Comparison of ENCODE assay signal across 10 cellular contexts in the genomic region with DNA sequence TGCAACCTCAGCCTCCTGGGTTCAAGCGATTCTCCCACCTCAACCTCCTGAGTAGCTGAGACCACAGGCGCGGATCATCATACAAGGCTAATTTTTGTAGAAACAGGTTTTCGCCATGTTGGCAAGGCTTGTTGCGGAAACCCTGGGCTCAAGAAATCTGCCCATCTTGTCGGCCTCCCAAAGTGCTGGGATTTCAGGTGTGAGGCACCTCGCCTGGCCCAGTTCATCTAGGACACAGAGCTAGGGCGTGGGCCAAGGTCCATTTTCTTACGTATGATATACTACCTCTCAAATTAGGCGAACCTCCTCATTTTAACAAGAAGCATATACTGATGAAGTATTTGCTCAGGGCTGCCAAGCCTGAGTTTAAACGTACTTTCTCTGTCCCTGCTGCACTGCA. TPM values are rescaled to one million over a fixed set of nuclear protein-coding genes. Genes with fewer than 3 reads are reported as not detected.
DNase-seq lines count a peak whose midpoint lies in the region; ATAC-seq, FAIRE-seq and TF ChIP-seq lines count a peak whose summit lies in the region.
"Had no signal": no experiment of that assay in that cellular context is flagged by ENCODE, and none has a peak within 500 bp of the region (broad histone marks: within the 10 kb centered on the region; RNA-seq: fewer than 3 reads in every experiment).

No MANE protein-coding gene starts in this region.

- ATAC-seq in A549: no peak
- no peak for ATAC-seq in GM19452 (IDR thresholded peaks at IDR 0.05; ENCODE audit: unreplicated experiment)
- ATAC-seq in esophagus mucosa: no peak
- ATAC-seq in GM19467 (IDR thresholded peaks at IDR 0.05; ENCODE audit: unreplicated experiment): no peak

- CTCF ChIA-PET in A549 (lab: Yijun Ruan, JAX): no interaction called here

- peak overlapping the region; percentile 64 for H3K4me3 ChIP-seq in A549
- peak overlapping the region; percentile 3; the same call in 1 of the 2 replicates for H3K4me3 ChIP-seq in H7 (ENCODE audit: insufficient read depth, low read depth, low read length)
- H3K4me3 ChIP-seq in iPS-18c (ENCODE audit: insufficient read depth, low read depth, low read length): peak overlapping the region; percentile 88

- no peak for TF ChIP-seq EP300 in A549 (IDR thresholded peaks at IDR 0.05)

- H3K27ac ChIP-seq in A549: peak overlapping the region; percentile 86 to 96; a peak in 4 of 6 replicates

- H3K36me3 Mint-ChIP-seq in activated naive CD4-positive, alpha-beta T cell treated with anti-CD3 and anti-CD28 coated beads, Interleukin-2, amount 50 U/mL, for 24 hours: peaks cover 44% of the 10 kb centered on the region

- H3K27me3 ChIP-seq in H7 (ENCODE audit: control insufficient read depth, insufficient read depth, low read length): no peaks in the 10 kb centered on the region

- FAIRE-seq in A549 (lab: Jason Lieb, UNC): no peak
- FAIRE-seq: frontal cortex had no signal

- H3K4me2 ChIP-seq in A549: peak overlapping the region; percentile 82

- H3K4me1 Mint-ChIP-seq in activated naive CD4-positive, alpha-beta T cell treated with anti-CD3 and anti-CD28 coated beads, Interleukin-2, amount 50 U/mL, for 24 hours: peaks cover 52% of the 10 kb centered on the region

- H3K27ac Mint-ChIP-seq in activated naive CD4-positive, alpha-beta T cell treated with anti-CD3 and anti-CD28 coated beads, Interleukin-2, amount 50 U/mL, for 24 hours: peak overlapping the region; percentile 94

- TF ChIP-seq CTCF in A549 (IDR thresholded peaks at IDR 0.05): no peak

- no peaks in the 10 kb centered on the region for H3K9me3 ChIP-seq in A549
- H3K9me3 ChIP-seq in iPS-18c (ENCODE audit: control insufficient read depth, insufficient read depth, low read length): no peaks in the 10 kb centered on the region

- peak overlapping the region; percentile 94 for H3K4me3 Mint-ChIP-seq in activated naive CD4-positive, alpha-beta T cell treated with anti-CD3 and anti-CD28 coated beads, Interleukin-2, amount 50 U/mL, for 24 hours

- TF ChIP-seq POLR2A in A549 (IDR thresholded peaks at IDR 0.05; ENCODE audit: low read length): no peak

- H3K9me3 Mint-ChIP-seq in activated naive CD4-positive, alpha-beta T cell treated with anti-CD3 and anti-CD28 coated beads, Interleukin-2, amount 50 U/mL, for 24 hours: no peaks in the 10 kb centered on the region

- H3K4me1 ChIP-seq in A549: peaks cover 30% of the 10 kb centered on the region

- POLR2A ChIA-PET in A549 (lab: Yijun Ruan, JAX): no interaction called here

- DNase-seq in A549 (ENCODE audit: low read depth in 1 of 2, low spot score in 1 of 2): no peak
- DNase-seq in H7: no peak
- no peak for DNase-seq in H4 (ENCODE audit: low spot score)
- DNase-seq: DMS53 had no signal

- 72% methylated on average over 11 of the region's 11 CpGs for WGBS in A549 (ENCODE audit: missing lambda C conversion rate)

- TF ChIP-seq RAD21 in A549 (conservative IDR thresholded peaks at IDR 0.05 in 1 of 2, IDR thresholded peaks at IDR 0.05 in 1 of 2): no peak

- H3K27me3 Mint-ChIP-seq in activated naive CD4-positive, alpha-beta T cell treated with anti-CD3 and anti-CD28 coated beads, Interleukin-2, amount 50 U/mL, for 24 hours: no peaks in the 10 kb centered on the region

- peaks cover 16% of the 10 kb centered on the region for H3K36me3 ChIP-seq in H7 (replicated peaks; ENCODE audit: control insufficient read depth, insufficient read depth, low read length)

TF ChIP-seq in A549, 52 proteins besides CTCF, POLR2A, EP300 and RAD21 (continues in another document):
- TF ChIP-seq FOSL2 (IDR thresholded peaks at IDR 0.05): no peak
- TF ChIP-seq FOSL2 (CRISPR knock-in tag; IDR thresholded peaks at IDR 0.05): no peak
- no peak for TF ChIP-seq POLR2AphosphoS2 (conservative IDR thresholded peaks at IDR 0.05; ENCODE audit: low read length)
- TF ChIP-seq TP53 (CRISPR knock-in tag; IDR thresholded peaks at IDR 0.05): no peak
- no peak for TF ChIP-seq HOXB13 (CRISPR knock-in tag; IDR thresholded peaks at IDR 0.05; ENCODE audit: low read depth)
- TF ChIP-seq NPAS2 (CRISPR knock-in tag; IDR thresholded peaks at IDR 0.05; ENCODE audit: borderline replicate concordance): no peak
- TF ChIP-seq ZSCAN20 (CRISPR knock-in tag; IDR thresholded peaks at IDR 0.05): no peak
- TF ChIP-seq, protein P1, sequence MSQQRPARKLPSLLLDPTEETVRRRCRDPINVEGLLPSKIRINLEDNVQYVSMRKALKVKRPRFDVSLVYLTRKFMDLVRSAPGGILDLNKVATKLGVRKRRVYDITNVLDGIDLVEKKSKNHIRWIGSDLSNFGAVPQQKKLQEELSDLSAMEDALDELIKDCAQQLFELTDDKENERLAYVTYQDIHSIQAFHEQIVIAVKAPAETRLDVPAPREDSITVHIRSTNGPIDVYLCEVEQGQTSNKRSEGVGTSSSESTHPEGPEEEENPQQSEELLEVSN (IDR thresholded peaks at IDR 0.05; ENCODE audit: borderline replicate concordance, low read depth): no peak
- TF ChIP-seq PHF8 (IDR thresholded peaks at IDR 0.05; ENCODE audit: borderline replicate concordance, low read depth): no peak
- TF ChIP-seq, protein P2, sequence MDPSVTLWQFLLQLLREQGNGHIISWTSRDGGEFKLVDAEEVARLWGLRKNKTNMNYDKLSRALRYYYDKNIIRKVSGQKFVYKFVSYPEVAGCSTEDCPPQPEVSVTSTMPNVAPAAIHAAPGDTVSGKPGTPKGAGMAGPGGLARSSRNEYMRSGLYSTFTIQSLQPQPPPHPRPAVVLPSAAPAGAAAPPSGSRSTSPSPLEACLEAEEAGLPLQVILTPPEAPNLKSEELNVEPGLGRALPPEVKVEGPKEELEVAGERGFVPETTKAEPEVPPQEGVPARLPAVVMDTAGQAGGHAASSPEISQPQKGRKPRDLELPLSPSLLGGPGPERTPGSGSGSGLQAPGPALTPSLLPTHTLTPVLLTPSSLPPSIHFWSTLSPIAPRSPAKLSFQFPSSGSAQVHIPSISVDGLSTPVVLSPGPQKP (IDR thresholded peaks at IDR 0.05; ENCODE audit: low read depth, low read length): no peak
- TF ChIP-seq MAZ (IDR thresholded peaks at IDR 0.05; ENCODE audit: borderline replicate concordance, low read depth, low read length): no peak
- no peak for TF ChIP-seq EHMT2 (IDR thresholded peaks at IDR 0.05; ENCODE audit: low read depth)
- TF ChIP-seq, protein P3, sequence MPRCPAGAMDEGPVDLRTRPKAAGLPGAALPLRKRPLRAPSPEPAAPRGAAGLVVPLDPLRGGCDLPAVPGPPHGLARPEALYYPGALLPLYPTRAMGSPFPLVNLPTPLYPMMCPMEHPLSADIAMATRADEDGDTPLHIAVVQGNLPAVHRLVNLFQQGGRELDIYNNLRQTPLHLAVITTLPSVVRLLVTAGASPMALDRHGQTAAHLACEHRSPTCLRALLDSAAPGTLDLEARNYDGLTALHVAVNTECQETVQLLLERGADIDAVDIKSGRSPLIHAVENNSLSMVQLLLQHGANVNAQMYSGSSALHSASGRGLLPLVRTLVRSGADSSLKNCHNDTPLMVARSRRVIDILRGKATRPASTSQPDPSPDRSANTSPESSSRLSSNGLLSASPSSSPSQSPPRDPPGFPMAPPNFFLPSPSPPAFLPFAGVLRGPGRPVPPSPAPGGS (IDR thresholded peaks at IDR 0.05): no peak

RNA-seq across cellular contexts. Expression of gene RPS29, which starts 2.1 kb away (rescaled TPM):
- polyA plus RNA-seq in A549 (2011; rRNA removed) (3,909 and 5,167 TPM in 2 replicates), A549 (2017; fragmentation: RNase III; extraction: RNeasy Plus Mini Kit Qiagen cat#74134 plus additional on column Dnase treatment) (3,539 to 3,858 TPM (median 3,692 TPM) in 3 replicates)
- 10,276 and 13,870 TPM in 2 replicates for polyA plus RNA-seq in A549 (2012; cell fraction: cytosol; rRNA removed)
- polyA plus RNA-seq in A549 (2012; cell fraction: nucleus; rRNA removed): 7,114 and 8,546 TPM in 2 replicates
- 1,093 and 1,224 TPM in 2 replicates for polyA minus RNA-seq in A549 (2011; rRNA and poly(A)+ RNA removed)
- 4,430 and 8,199 TPM in 2 replicates for total RNA-seq in H7 (2014; rRNA removed; shearing (Covaris generic))
- total RNA-seq in H4 (2014; rRNA removed; shearing (Covaris generic)): 6,941 and 8,566 TPM in 2 replicates
- 1,410 TPM for total RNA-seq in esophagus mucosa

RNA-seq across cellular contexts. Expression of gene LRR1, which starts 14.7 kb away (rescaled TPM):
- polyA plus RNA-seq in A549 (2011; rRNA removed) (34.6 and 50.7 TPM in 2 replicates), A549 (2017; fragmentation: RNase III; extraction: RNeasy Plus Mini Kit Qiagen cat#74134 plus additional on column Dnase treatment) (48.4 to 53.5 TPM (median 52.8 TPM) in 3 replicates)
- polyA plus RNA-seq in A549 (2012; cell fraction: cytosol; rRNA removed): 40.2 and 40.9 TPM in 2 replicates
- 13.3 and 15.5 TPM in 2 replicates for polyA plus RNA-seq in A549 (2012; cell fraction: nucleus; rRNA removed)
- 7.0 and 9.7 TPM in 2 replicates for polyA minus RNA-seq in A549 (2011; rRNA and poly(A)+ RNA removed)
- total RNA-seq in H7 (2014; rRNA removed; shearing (Covaris generic)): 40.2 and 47.9 TPM in 2 replicates
- total RNA-seq in H4 (2014; rRNA removed; shearing (Covaris generic)): 34.7 and 53.2 TPM in 2 replicates
- 10.3 TPM for total RNA-seq in esophagus mucosa

RNA-seq across cellular contexts. Expression of gene RPL36AL, which starts 36.4 kb away (rescaled TPM):
- polyA plus RNA-seq in A549 (2011; rRNA removed) (280 and 390 TPM in 2 replicates), A549 (2017; fragmentation: RNase III; extraction: RNeasy Plus Mini Kit Qiagen cat#74134 plus additional on column Dnase treatment) (454 to 469 TPM (median 468 TPM) in 3 replicates)
- polyA plus RNA-seq in A549 (2012; cell fraction: cytosol; rRNA removed): 272 and 403 TPM in 2 replicates
- 46.2 and 69.2 TPM in 2 replicates for polyA plus RNA-seq in A549 (2012; cell fraction: nucleus; rRNA removed)
- polyA minus RNA-seq in A549 (2011; rRNA and poly(A)+ RNA removed): 40.4 and 50.3 TPM in 2 replicates
- 145 and 167 TPM in 2 replicates for total RNA-seq in H7 (2014; rRNA removed; shearing (Covaris generic))
- total RNA-seq in H4 (2014; rRNA removed; shearing (Covaris generic)): 316 and 358 TPM in 2 replicates
- 129 TPM for total RNA-seq in esophagus mucosa

RNA-seq across cellular contexts. Expression of gene MGAT2, which starts 36.5 kb away (rescaled TPM):
- 33.0 and 35.6 TPM in 2 replicates for polyA plus RNA-seq in A549 (2011; rRNA removed)
- polyA plus RNA-seq in A549 (2012; cell fraction: cytosol; rRNA removed): 15.2 and 17.9 TPM in 2 replicates
- polyA plus RNA-seq in A549 (2012; cell fraction: nucleus; rRNA removed): 11.1 and 12.6 TPM in 2 replicates
- polyA plus RNA-seq in A549 (2017; fragmentation: RNase III; extraction: RNeasy Plus Mini Kit Qiagen cat#74134 plus additional on column Dnase treatment): 26.7 to 27.0 TPM (median 26.9 TPM) in 3 replicates
- 15.6 and 18.5 TPM in 2 replicates for polyA minus RNA-seq in A549 (2011; rRNA and poly(A)+ RNA removed)
- total RNA-seq in H7 (2014; rRNA removed; shearing (Covaris generic)): 29.4 and 35.9 TPM in 2 replicates
- total RNA-seq in H4 (2014; rRNA removed; shearing (Covaris generic)): 63.2 and 67.8 TPM in 2 replicates
- 15.1 TPM for total RNA-seq in esophagus mucosa

RNA-seq across cellular contexts. Expression of gene DNAAF2, which starts 51.0 kb away (rescaled TPM):
- polyA plus RNA-seq in A549 (2011; rRNA removed) (10.5 and 14.1 TPM in 2 replicates), A549 (2017; fragmentation: RNase III; extraction: RNeasy Plus Mini Kit Qiagen cat#74134 plus additional on column Dnase treatment) (10.8 to 12.1 TPM (median 11.9 TPM) in 3 replicates)
- 10.3 and 10.5 TPM in 2 replicates for polyA plus RNA-seq in A549 (2012; cell fraction: cytosol; rRNA removed)
- polyA plus RNA-seq in A549 (2012; cell fraction: nucleus; rRNA removed): 9.0 and 13.2 TPM in 2 replicates
- polyA minus RNA-seq in A549 (2011; rRNA and poly(A)+ RNA removed): 2.0 and 2.1 TPM in 2 replicates
- 28.2 and 28.9 TPM in 2 replicates for total RNA-seq in H7 (2014; rRNA removed; shearing (Covaris generic))
- 13.3 and 15.1 TPM in 2 replicates for total RNA-seq in H4 (2014; rRNA removed; shearing (Covaris generic))
- 5.7 TPM for total RNA-seq in esophagus mucosa

Comparison
In these comparisons a context has a peak if more than half of its experiments do, and no peak if none do; other contexts are left out.
1. H3K4me3 ChIP-seq: peak in every context shown above with its lines; median percentile 88 in iPS-18c; 64 in A549; 3 in H7.